1 cellular context compared by ENCODE assay signal in genomic region chrX:98077440-98077839, GRCh38.
TF ChIP-seq lines count a peak whose summit lies in the region.

No MANE protein-coding gene starts in this region.

TF ChIP-seq in HEK293, 187 proteins besides CTCF, POLR2A, EP300 and RAD21 (continued from another document):
- TF ChIP-seq ZBTB10 (tag by site-specific recombination; IDR thresholded peaks at IDR 0.05) (no peak), ZNF221 (tag by site-specific recombination; IDR thresholded peaks at IDR 0.05; ENCODE audit: borderline replicate concordance) (no peak), ZBTB7A (tag by site-specific recombination; IDR thresholded peaks at IDR 0.05; ENCODE audit: low read depth) (no peak)
